26 cellular contexts compared by ENCODE assay signal in genomic region chr14:61372842-61373555, GRCh38. TPM values are rescaled to one million over a fixed set of nuclear protein-coding genes. Genes with fewer than 3 reads are reported as not detected.
DNase-seq lines count a peak whose midpoint lies in the region; ATAC-seq and TF ChIP-seq lines count a peak whose summit lies in the region.
"Had no signal": no experiment of that assay in that cellular context is flagged by ENCODE, and none has a peak within 500 bp of the region (broad histone marks: within the 10 kb centered on the region; RNA-seq: fewer than 3 reads in every experiment).

No MANE protein-coding gene starts in this region.

- CTCF ChIA-PET in CD4-positive, alpha-beta memory T cell (lab: Charles Lee; ENCODE audit: partially characterized antibody) = no interaction called here
- CTCF ChIA-PET in activated CD8-positive, alpha-beta T cell treated with anti-CD3 and anti-CD28 coated beads for 36 hours (lab: Charles Lee) = no interaction called here
- CTCF ChIA-PET in naive thymus-derived CD4-positive, alpha-beta T cell (lab: Charles Lee) = no interaction called here

- intact Hi-C loops in activated CD4-positive, alpha-beta T cell treated with anti-CD3 and anti-CD28 coated beads, Interleukin-2, amount 10 ng/mL, durations not matched to agents 24 days and 14 days (cut with micrococcal nuclease) = loop anchor here (1.0 to 2.0 kb wide), 2 partner anchors 16 to 23 kb away; no protein-coding TSS in a partner anchor
- intact Hi-C loops in CD4-positive, alpha-beta memory T cell (cut with micrococcal nuclease) = no loop called here
- intact Hi-C loops in activated CD8-positive, alpha-beta T cell treated with anti-CD3 and anti-CD28 coated beads for 36 hours (cut with micrococcal nuclease) = no loop called here
- intact Hi-C loops in naive thymus-derived CD4-positive, alpha-beta T cell (cut with micrococcal nuclease) = loop anchor here in 1 of 2 donors (1.0 kb wide), 1 partner anchor 7 kb away; no protein-coding TSS in a partner anchor

- H3K27me3 Mint-ChIP-seq in activated CD4-positive, alpha-beta T cell treated with anti-CD3 and anti-CD28 coated beads, Interleukin-2, amount 10 ng/mL, durations not matched to agents 24 days and 14 days = no peaks in the 10 kb centered on the region
- H3K27me3 Mint-ChIP-seq in CD4-positive, alpha-beta memory T cell = no peaks in the 10 kb centered on the region
- no peaks in the 10 kb centered on the region for H3K27me3 Mint-ChIP-seq in activated CD8-positive, alpha-beta T cell treated with anti-CD3 and anti-CD28 coated beads for 36 hours
- no peaks in the 10 kb centered on the region for H3K27me3 Mint-ChIP-seq in naive thymus-derived CD4-positive, alpha-beta T cell
- H3K27me3 Mint-ChIP-seq: B cell; naive B cell; stimulated activated naive CD8-positive, alpha-beta T cell treated with anti-CD3 and anti-CD28 coated beads, Interleukin-15, amount 100 ng/mL, for 72 hours had no signal

- no peak for TF ChIP-seq CTCF in activated CD8-positive, alpha-beta T cell treated with anti-CD3 and anti-CD28 coated beads for 36 hours (IDR thresholded peaks at IDR 0.05)

- peaks cover 11% of the 10 kb centered on the region for H3K36me3 ChIP-seq in CD4-positive, alpha-beta memory T cell (ENCODE audit: insufficient read depth, low read length)
- peaks cover 0 to 14% (median 4%) of the 10 kb centered on the region in 3 experiments for H3K36me3 ChIP-seq in naive thymus-derived CD4-positive, alpha-beta T cell (ENCODE audit: control insufficient read depth in 2 of 3, insufficient read depth in 3 of 3, low read length in 3 of 3)
- H3K36me3 ChIP-seq: Peyer's patch, SJSA1 had no signal

- POLR2A ChIA-PET in CD4-positive, alpha-beta memory T cell (lab: Charles Lee; ENCODE audit: partially characterized antibody) = no interaction called here
- POLR2A ChIA-PET in activated CD8-positive, alpha-beta T cell treated with anti-CD3 and anti-CD28 coated beads for 36 hours (lab: Charles Lee) = interaction anchor here (1.0 to 1.6 kb wide), 2 partner anchors 9 to 15 kb away, joined by 3 to 10 read pairs; no protein-coding TSS in a partner anchor
- POLR2A ChIA-PET in naive thymus-derived CD4-positive, alpha-beta T cell (lab: Charles Lee) = interaction anchor here (0.7 kb wide), 1 partner anchor 35 kb away, joined by 3 read pairs; no protein-coding TSS in a partner anchor

- peaks cover 83% of the 10 kb centered on the region for H3K4me1 ChIP-seq in CD4-positive, alpha-beta memory T cell (ENCODE audit: insufficient read depth, low read length)
- H3K4me1 ChIP-seq in naive thymus-derived CD4-positive, alpha-beta T cell (ENCODE audit: control insufficient read depth in 2 of 2, insufficient read depth in 2 of 2, low read length in 2 of 2) = peaks cover 56 to 72% of the 10 kb centered on the region in 2 donors
- H3K4me1 ChIP-seq: Peyer's patch, SJSA1, tibial artery had no signal

- H3K9me3 Mint-ChIP-seq in activated CD4-positive, alpha-beta T cell treated with anti-CD3 and anti-CD28 coated beads, Interleukin-2, amount 10 ng/mL, durations not matched to agents 24 days and 14 days = peaks cover 28% of the 10 kb centered on the region
- H3K9me3 Mint-ChIP-seq in CD4-positive, alpha-beta memory T cell = peaks cover 4 to 35% (median 31%) of the 10 kb centered on the region in 8 donors
- H3K9me3 Mint-ChIP-seq in activated CD8-positive, alpha-beta T cell treated with anti-CD3 and anti-CD28 coated beads for 36 hours = peaks cover 36% of the 10 kb centered on the region
- peaks cover 5 to 52% (median 37%) of the 10 kb centered on the region in 11 donors for H3K9me3 Mint-ChIP-seq in naive thymus-derived CD4-positive, alpha-beta T cell

- peak overlapping the region; percentile 76 for H3K27ac Mint-ChIP-seq in activated CD4-positive, alpha-beta T cell treated with anti-CD3 and anti-CD28 coated beads, Interleukin-2, amount 10 ng/mL, durations not matched to agents 24 days and 14 days
- peak overlapping the region in 6 of 7 donors; percentile 1 to 93 (median 70) for H3K27ac Mint-ChIP-seq in CD4-positive, alpha-beta memory T cell
- H3K27ac Mint-ChIP-seq in activated CD8-positive, alpha-beta T cell treated with anti-CD3 and anti-CD28 coated beads for 36 hours = peak overlapping the region; percentile 93
- peak overlapping the region in 8 of 9 donors; percentile 25 to 92 (median 76) for H3K27ac Mint-ChIP-seq in naive thymus-derived CD4-positive, alpha-beta T cell
- H3K27ac Mint-ChIP-seq: B cell, naive B cell had no signal

- H3K4me3 ChIP-seq in CD4-positive, alpha-beta memory T cell (ENCODE audit: low read length in 2 of 2) = no peak overlapping the region
- H3K4me3 ChIP-seq in naive thymus-derived CD4-positive, alpha-beta T cell (ENCODE audit: low read length) = no peak overlapping the region
- H3K4me3 ChIP-seq: hepatocyte, left lung, Peyer's patch, SJSA1, tibial artery had no signal

- peak; percentile 7 for ATAC-seq in activated CD8-positive, alpha-beta T cell treated with anti-CD3 and anti-CD28 coated beads for 36 hours
- no peak for ATAC-seq in naive thymus-derived CD4-positive, alpha-beta T cell
- no peak for ATAC-seq in GM21360 (IDR thresholded peaks at IDR 0.05; ENCODE audit: unreplicated experiment)
- ATAC-seq: left lung had no signal

- DNase-seq in activated CD4-positive, alpha-beta T cell treated with anti-CD3 and anti-CD28 coated beads, Interleukin-2, amount 10 ng/mL, durations not matched to agents 24 days and 14 days = no peak
- DNase-seq in activated CD4-positive, alpha-beta T cell treated with anti-CD3 and anti-CD28 coated beads, Interleukin-2, amount 50 U/mL, for 4 hours = no peak
- DNase-seq in CD4-positive, alpha-beta memory T cell = no peak
- DNase-seq in activated CD8-positive, alpha-beta T cell treated with anti-CD3 and anti-CD28 coated beads for 36 hours = no peak
- no peak for DNase-seq in naive thymus-derived CD4-positive, alpha-beta T cell
- no peak for DNase-seq in COR-L47 (lab: John Stamatoyannopoulos, UW)
- DNase-seq in GOT3 (lab: John Stamatoyannopoulos, UW) = no peak
- DNase-seq: activated CD4-positive, CD25-positive, alpha-beta regulatory T cell; activated naive CD4-positive, alpha-beta T cell treated with anti-CD3 and anti-CD28 coated beads, Interleukin-2, amount 50 U/mL, for 16 hours; effector CD8-positive, alpha-beta T cell; foreskin melanocyte; H7; IMR-90; left lung; naive B cell; NCI-H1417 treated with DMSO at 0.1 percent for 48 hours; NCI-H510A treated with DMSO at 0.1 percent for 48 hours; Peyer's patch; stimulated activated CD4-positive, alpha-beta T cell treated with anti-CD3 and anti-CD28 coated beads, Interleukin-4, amount 100 ng/mL, for 24 hours; stimulated activated naive CD8-positive, alpha-beta T cell treated with anti-CD3 and anti-CD28 coated beads, Interleukin-15, amount 100 ng/mL, for 72 hours; T-helper 9 cell; tibial artery had no signal

- no peak overlapping the region for H3K27ac ChIP-seq in CD4-positive, alpha-beta memory T cell (ENCODE audit: low read depth, low read length)
- no peak overlapping the region for H3K27ac ChIP-seq in naive thymus-derived CD4-positive, alpha-beta T cell (ENCODE audit: low read depth, low read length)
- H3K27ac ChIP-seq: hepatocyte, left lung, Peyer's patch, SJSA1, tibial artery had no signal

- H3K4me3 Mint-ChIP-seq in activated CD4-positive, alpha-beta T cell treated with anti-CD3 and anti-CD28 coated beads, Interleukin-2, amount 10 ng/mL, durations not matched to agents 24 days and 14 days = no peak overlapping the region
- H3K4me3 Mint-ChIP-seq in CD4-positive, alpha-beta memory T cell = peak overlapping the region in 6 of 8 donors; percentile 15 to 74 (median 38)
- peak overlapping the region; percentile 5 for H3K4me3 Mint-ChIP-seq in activated CD8-positive, alpha-beta T cell treated with anti-CD3 and anti-CD28 coated beads for 36 hours
- peak overlapping the region in 6 of 10 donors; percentile 4 to 74 (median 49) for H3K4me3 Mint-ChIP-seq in naive thymus-derived CD4-positive, alpha-beta T cell
- H3K4me3 Mint-ChIP-seq: B cell, naive B cell had no signal

- H3K27me3 ChIP-seq in CD4-positive, alpha-beta memory T cell (ENCODE audit: insufficient read depth, low read length) = no peaks in the 10 kb centered on the region
- H3K27me3 ChIP-seq in naive thymus-derived CD4-positive, alpha-beta T cell (ENCODE audit: control insufficient read depth in 2 of 2, insufficient read depth in 2 of 2, low read length in 2 of 2) = no peaks in the 10 kb centered on the region
- H3K27me3 ChIP-seq: hepatocyte, left lung, Peyer's patch, SJSA1, tibial artery had no signal

- peaks cover 61% of the 10 kb centered on the region for H3K4me1 Mint-ChIP-seq in activated CD4-positive, alpha-beta T cell treated with anti-CD3 and anti-CD28 coated beads, Interleukin-2, amount 10 ng/mL, durations not matched to agents 24 days and 14 days
- H3K4me1 Mint-ChIP-seq in CD4-positive, alpha-beta memory T cell = peaks cover 43 to 73% (median 59%) of the 10 kb centered on the region in 4 donors
- H3K4me1 Mint-ChIP-seq in activated CD8-positive, alpha-beta T cell treated with anti-CD3 and anti-CD28 coated beads for 36 hours (ENCODE audit: low read depth) = peaks cover 72% of the 10 kb centered on the region
- peaks cover 11 to 83% (median 63%) of the 10 kb centered on the region in 7 donors for H3K4me1 Mint-ChIP-seq in naive thymus-derived CD4-positive, alpha-beta T cell
- H3K4me1 Mint-ChIP-seq: B cell; naive B cell; stimulated activated naive CD8-positive, alpha-beta T cell treated with anti-CD3 and anti-CD28 coated beads, Interleukin-15, amount 100 ng/mL, for 72 hours had no signal

- peaks cover 8 to 15% of the 10 kb centered on the region in 2 donors for H3K9me3 ChIP-seq in CD4-positive, alpha-beta memory T cell (ENCODE audit: control insufficient read depth in 1 of 2, low read length in 2 of 2)
- peaks cover 0 to 19% (median 0%) of the 10 kb centered on the region in 3 experiments for H3K9me3 ChIP-seq in naive thymus-derived CD4-positive, alpha-beta T cell (ENCODE audit: control insufficient read depth in 2 of 3, low read length in 3 of 3)

- H3K36me3 Mint-ChIP-seq in activated CD4-positive, alpha-beta T cell treated with anti-CD3 and anti-CD28 coated beads, Interleukin-2, amount 10 ng/mL, durations not matched to agents 24 days and 14 days (ENCODE audit: low read depth) = peaks cover 77% of the 10 kb centered on the region
- peaks cover 52 to 61% of the 10 kb centered on the region in 2 donors for H3K36me3 Mint-ChIP-seq in CD4-positive, alpha-beta memory T cell
- H3K36me3 Mint-ChIP-seq in activated CD8-positive, alpha-beta T cell treated with anti-CD3 and anti-CD28 coated beads for 36 hours (ENCODE audit: low read depth) = peaks cover 82% of the 10 kb centered on the region
- peaks cover 19 to 75% (median 53%) of the 10 kb centered on the region in 5 donors for H3K36me3 Mint-ChIP-seq in naive thymus-derived CD4-positive, alpha-beta T cell

RNA-seq across cellular contexts. Expression of gene PRKCH, which starts 51.6 kb away (rescaled TPM):
- total RNA-seq in activated CD4-positive, alpha-beta T cell treated with anti-CD3 and anti-CD28 coated beads, Interleukin-2, amount 10 ng/mL, durations not matched to agents 24 days and 14 days = 108 and 118 TPM in 2 replicates
- total RNA-seq in CD4-positive, alpha-beta memory T cell = 100 to 1,000 TPM; 247 to 284 TPM
- 100 to 1,000 TPM; 246 to 251 TPM for polyA plus RNA-seq in CD4-positive, alpha-beta memory T cell
- 100 to 1,000 TPM; 193 to 194 TPM for total RNA-seq in activated CD8-positive, alpha-beta T cell treated with anti-CD3 and anti-CD28 coated beads for 36 hours
- total RNA-seq in naive thymus-derived CD4-positive, alpha-beta T cell = 100 to 1,000 TPM; 224 to 359 (median 320) TPM
- 100 to 1,000 TPM; 191 to 285 TPM for polyA plus RNA-seq in naive thymus-derived CD4-positive, alpha-beta T cell
